Comparison of ENCODE assay signal across 8 cellular contexts in genomic region chr1:88685239-88685604, GRCh38. TPM values are rescaled to one million over a fixed set of nuclear protein-coding genes. Genes with fewer than 3 reads are reported as not detected.
A peak's percentile ranks its signal among the peaks of the same experiment; 100 is the strongest.
DNase-seq lines count a peak whose midpoint lies in the region; ATAC-seq and TF ChIP-seq lines count a peak whose summit lies in the region.

No MANE protein-coding gene starts in this region.

- peaks cover 3% of the 10 kb centered on the region for H3K79me2 ChIP-seq in trophoblast cell (ENCODE audit: control insufficient read depth, insufficient read depth, low read length, poor library complexity)

- H3K36me3 ChIP-seq in Peyer's patch (no peaks in the 10 kb centered on the region), trophoblast cell (ENCODE audit: control insufficient read depth in 1 of 2, insufficient read depth in 2 of 2, low read length in 2 of 2) (no peaks in the 10 kb centered on the region)

- H3K4ac ChIP-seq in trophoblast cell (ENCODE audit: low read depth, low read length) = peak overlapping the region; percentile 36

- no peak overlapping the region for H3K14ac ChIP-seq in trophoblast cell (ENCODE audit: low read length)

- no peak for TF ChIP-seq POLR2A in Peyer's patch (IDR thresholded peaks at IDR 0.05)

- no peak overlapping the region for H3K23ac ChIP-seq in trophoblast cell (ENCODE audit: low read length)

- H3K4me1 Mint-ChIP-seq in activated naive CD4-positive, alpha-beta T cell treated with anti-CD3 and anti-CD28 coated beads for 36 hours (ENCODE audit: low read depth) = peaks cover 37% of the 10 kb centered on the region

- CTCF ChIA-PET in activated naive CD4-positive, alpha-beta T cell treated with anti-CD3 and anti-CD28 coated beads for 36 hours (lab: Charles Lee) = interaction anchor here (0.9 to 3.4 kb wide), 6 partner anchors 9 to 193 kb away, joined by 3 to 26 read pairs (median 6); no protein-coding TSS in a partner anchor

- no peak overlapping the region for H4K12ac ChIP-seq in trophoblast cell (ENCODE audit: low read depth, low read length)

- no peaks in the 10 kb centered on the region for H3K9me3 Mint-ChIP-seq in activated naive CD4-positive, alpha-beta T cell treated with anti-CD3 and anti-CD28 coated beads for 36 hours

- peak overlapping the region; percentile 97 for H3K4me3 Mint-ChIP-seq in activated naive CD4-positive, alpha-beta T cell treated with anti-CD3 and anti-CD28 coated beads for 36 hours

- no peak for DNase-seq in activated naive CD4-positive, alpha-beta T cell treated with anti-CD3 and anti-CD28 coated beads for 36 hours
- DNase-seq in activated naive CD4-positive, alpha-beta T cell treated with anti-CD3 and anti-CD28 coated beads, Interleukin-2, amount 50 U/mL, for 16 hours = no peak
- DNase-seq in Peyer's patch (no peak), epithelial cell of proximal tubule (ENCODE audit: low read depth) (no peak), trophoblast cell (peak in 1 of 2 donors; percentile 14), T1000 (lab: John Stamatoyannopoulos, UW) (no peak)

- no peak overlapping the region for H2BK12ac ChIP-seq in trophoblast cell (ENCODE audit: low read length)

- peak overlapping the region; percentile 93 for H3K27ac Mint-ChIP-seq in activated naive CD4-positive, alpha-beta T cell treated with anti-CD3 and anti-CD28 coated beads for 36 hours

- H3K4me3 ChIP-seq in Peyer's patch (peak overlapping the region; percentile 76 to 86 (median 80)), epithelial cell of proximal tubule (ENCODE audit: low read depth, low read length) (peak overlapping the region; percentile 96), trophoblast cell (ENCODE audit: low read depth, low read length) (peak overlapping the region; percentile 71)

- peaks cover 4% of the 10 kb centered on the region for H3K36me3 Mint-ChIP-seq in activated naive CD4-positive, alpha-beta T cell treated with anti-CD3 and anti-CD28 coated beads for 36 hours (ENCODE audit: low read depth)

- peak overlapping the region; percentile 82 for H3K9ac ChIP-seq in trophoblast cell (ENCODE audit: low read length)

- no peak overlapping the region for H3K18ac ChIP-seq in trophoblast cell (ENCODE audit: low read length)

- H3K27ac ChIP-seq in Peyer's patch (peak overlapping the region in 3 of 4 donors; percentile 91 to 95 (median 94)), trophoblast cell (ENCODE audit: low read depth, low read length) (peak overlapping the region; percentile 54)

- no peak overlapping the region for H2AK5ac ChIP-seq in trophoblast cell (ENCODE audit: low read length)

- TF ChIP-seq CTCF in Peyer's patch (IDR thresholded peaks at IDR 0.05) = no peak
- no peak for TF ChIP-seq CTCF in epithelial cell of proximal tubule (conservative IDR thresholded peaks at IDR 0.05; ENCODE audit: low read depth, low read length)

- no peaks in the 10 kb centered on the region for H3K9me3 ChIP-seq in Peyer's patch
- H3K9me3 ChIP-seq in trophoblast cell (ENCODE audit: insufficient read depth, low read depth, low read length) = no peaks in the 10 kb centered on the region

- ATAC-seq in HG02870 (IDR thresholded peaks at IDR 0.05; ENCODE audit: unreplicated experiment) (no peak), HG02610 (IDR thresholded peaks at IDR 0.05; ENCODE audit: unreplicated experiment) (no peak)

- no CpG with 5 or more reads among the region's 7 CpGs for WGBS in trophoblast cell (ENCODE audit: extremely low coverage, insufficient coverage, insufficient read length)

- H3K27me3 Mint-ChIP-seq in activated naive CD4-positive, alpha-beta T cell treated with anti-CD3 and anti-CD28 coated beads for 36 hours (ENCODE audit: low read depth) = no peaks in the 10 kb centered on the region

- H4K91ac ChIP-seq in trophoblast cell (ENCODE audit: low read depth, low read length) = no peak overlapping the region

- H2AFZ ChIP-seq in trophoblast cell (ENCODE audit: insufficient read depth, low read length, poor library complexity) = no peak overlapping the region

- intact Hi-C loops in activated naive CD4-positive, alpha-beta T cell treated with anti-CD3 and anti-CD28 coated beads for 36 hours (cut with micrococcal nuclease) = loop anchor here (2.0 to 10.0 kb wide), 3 partner anchors 1160 to 1980 kb away; partner anchors contain the start of gene SH3GLB1

- peaks cover 9% of the 10 kb centered on the region for H3K79me1 ChIP-seq in trophoblast cell (ENCODE audit: low read length)

- no peak overlapping the region for H2BK120ac ChIP-seq in trophoblast cell (ENCODE audit: insufficient read depth, low read length, poor library complexity)

- no peak overlapping the region for H2BK5ac ChIP-seq in trophoblast cell (ENCODE audit: low read depth, low read length, poor library complexity)

- peaks cover 0 to 23% (median 0%) of the 10 kb centered on the region in 4 donors for H3K4me1 ChIP-seq in Peyer's patch
- H3K4me1 ChIP-seq in trophoblast cell (ENCODE audit: control insufficient read depth in 1 of 2, insufficient read depth in 2 of 2, low read length in 2 of 2) = peaks cover 0 to 2% of the 10 kb centered on the region in 2 experiments

- H3K4me2 ChIP-seq in trophoblast cell (ENCODE audit: low read length) = peak overlapping the region; percentile 96

- H4K8ac ChIP-seq in trophoblast cell (ENCODE audit: low read depth, low read length) = no peak overlapping the region

- no peaks in the 10 kb centered on the region for H3K27me3 ChIP-seq in Peyer's patch
- no peaks in the 10 kb centered on the region for H3K27me3 ChIP-seq in trophoblast cell (ENCODE audit: insufficient read depth, low read length)

RNA-seq across cellular contexts. Expression of gene PKN2, which starts 1.1 kb away (rescaled TPM):
- total RNA-seq in activated naive CD4-positive, alpha-beta T cell treated with anti-CD3 and anti-CD28 coated beads for 36 hours = 10 to 100 TPM; 17.2 to 17.9 TPM
- total RNA-seq in Peyer's patch = 100 to 1,000 TPM in 3 of 4 donors, 10 to 100 TPM in 1; 97.6 to 201 (median 105) TPM
- total RNA-seq in epithelial cell of proximal tubule = 23.2 and 23.9 TPM in 2 replicates
- 23.8 and 24.5 TPM in 2 replicates for polyA plus RNA-seq in trophoblast cell (2013)
